8 cellular contexts compared by ENCODE assay signal in genomic region chr9:92764988-92765936, GRCh38. TPM values are rescaled to one million over a fixed set of nuclear protein-coding genes. Genes with fewer than 3 reads are reported as not detected.
DNase-seq lines count a peak whose midpoint lies in the region; ATAC-seq and TF ChIP-seq lines count a peak whose summit lies in the region.

No MANE protein-coding gene starts in this region.

- H3K79me2 ChIP-seq in DND-41 (ENCODE audit: insufficient read depth, low read length): peaks cover 43% of the 10 kb centered on the region

- H2AFZ ChIP-seq in DND-41 (ENCODE audit: low read depth, low read length): peak overlapping the region; percentile 98

- H3K9ac ChIP-seq in DND-41 (ENCODE audit: low read depth, low read length): peak overlapping the region; percentile 99
- H3K9ac ChIP-seq in muscle layer of colon (ENCODE audit: low read length): peak overlapping the region; percentile 71

- no peaks in the 10 kb centered on the region for H3K27me3 Mint-ChIP-seq in activated T-cell treated with anti-CD3 and anti-CD28 coated beads, Interleukin-2, amount 50 U/mL, for 24 hours

- H3K36me3 Mint-ChIP-seq in activated T-cell treated with anti-CD3 and anti-CD28 coated beads, Interleukin-2, amount 50 U/mL, for 24 hours (ENCODE audit: low read depth): peaks cover 8% of the 10 kb centered on the region

- H4K20me1 ChIP-seq in DND-41 (ENCODE audit: insufficient read depth, low read length): peaks cover 35% of the 10 kb centered on the region

- TF ChIP-seq CTCF in DND-41 (IDR thresholded peaks at IDR 0.05; ENCODE audit: borderline replicate concordance, extremely low read depth, low read length, poor library complexity, severe bottlenecking): peak; percentile 95

- H3K4me3 ChIP-seq in DND-41 (ENCODE audit: low read depth in 1 of 2, low read length in 2 of 2) (peak overlapping the region; percentile 75 to 83; a peak in 3 of 4 replicates), esophagus (ENCODE audit: low read depth in 1 of 2, low read length in 2 of 2) (peak overlapping the region; percentile 47 to 77), muscle layer of colon (ENCODE audit: low read depth in 1 of 2, low read length in 2 of 2) (peak overlapping the region; percentile 70 to 75)
- peak overlapping the region; percentile 90 for H3K4me3 ChIP-seq in Jurkat, Clone E6-1 (ENCODE audit: low read length)

- H3K9me3 ChIP-seq in DND-41 (ENCODE audit: insufficient read depth, low read length, severe bottlenecking) (no peaks in the 10 kb centered on the region), esophagus (ENCODE audit: control insufficient read depth in 2 of 2, insufficient read depth in 1 of 2, low read depth in 1 of 2, low read length in 1 of 2) (no peaks in the 10 kb centered on the region), muscle layer of colon (ENCODE audit: low read length) (no peaks in the 10 kb centered on the region)

- H3K27ac Mint-ChIP-seq in activated T-cell treated with anti-CD3 and anti-CD28 coated beads, Interleukin-2, amount 50 U/mL, for 24 hours: peak overlapping the region; percentile 96

- H3K27me3 ChIP-seq in DND-41 (ENCODE audit: insufficient read depth, low read length, poor library complexity) (no peaks in the 10 kb centered on the region), esophagus (ENCODE audit: control insufficient read depth in 1 of 2, insufficient read depth in 2 of 2, low read length in 2 of 2) (no peaks in the 10 kb centered on the region), muscle layer of colon (ENCODE audit: control insufficient read depth in 1 of 2, insufficient read depth in 2 of 2, low read length in 2 of 2) (no peaks in the 10 kb centered on the region)

- H3K27ac ChIP-seq in DND-41 (ENCODE audit: low read length) (peak overlapping the region; percentile 98), esophagus (ENCODE audit: low read depth in 2 of 2, low read length in 1 of 2) (peak overlapping the region; percentile 99 to 100), muscle layer of colon (ENCODE audit: low read depth, low read length) (peak overlapping the region; percentile 87)

- H3K4me1 ChIP-seq in DND-41 (ENCODE audit: insufficient read depth, low read length) (peaks cover 36% of the 10 kb centered on the region), esophagus (ENCODE audit: control insufficient read depth in 2 of 2, insufficient read depth in 2 of 2, low read length in 1 of 2) (peaks cover 12 to 37% of the 10 kb centered on the region in 2 donors), muscle layer of colon (ENCODE audit: insufficient read depth, low read length) (peaks cover 38% of the 10 kb centered on the region)

- ATAC-seq in DND-41 (ENCODE audit: insufficient read depth, low read depth) (peak; percentile 93), GM21717 (IDR thresholded peaks at IDR 0.05; ENCODE audit: unreplicated experiment) (peak; percentile 63)

- no peaks in the 10 kb centered on the region for H3K9me3 Mint-ChIP-seq in activated T-cell treated with anti-CD3 and anti-CD28 coated beads, Interleukin-2, amount 50 U/mL, for 24 hours

- peak overlapping the region; percentile 90 for H3K4me3 Mint-ChIP-seq in activated T-cell treated with anti-CD3 and anti-CD28 coated beads, Interleukin-2, amount 50 U/mL, for 24 hours

- H3K4me1 Mint-ChIP-seq in activated T-cell treated with anti-CD3 and anti-CD28 coated beads, Interleukin-2, amount 50 U/mL, for 24 hours (ENCODE audit: low read depth): peaks cover 48% of the 10 kb centered on the region

- DNase-seq in DND-41 (peak; percentile 97), OCI-M2 (lab: John Stamatoyannopoulos, UW; ENCODE audit: unreplicated experiment) (peak; percentile 72)
- peak; percentile 96 for DNase-seq in Jurkat, Clone E6-1 (ENCODE audit: low read depth, low spot score)
- peak; percentile 98 for DNase-seq in activated T-cell treated with anti-CD3 and anti-CD28 coated beads, Interleukin-2, amount 50 U/mL, for 24 hours
- peak; percentile 93 to 94 for DNase-seq in stimulated activated CD8-positive, alpha-beta memory T cell treated with anti-CD3 and anti-CD28 coated beads, Interleukin-7, amount 100 ng/mL, for 1 hour (ENCODE audit: low read depth in 2 of 2)

- peak overlapping the region; percentile 72 for H3K4me2 ChIP-seq in DND-41 (ENCODE audit: insufficient read depth, low read length)

- no peaks in the 10 kb centered on the region; the same call in 1 of the 2 replicates for H3K36me3 ChIP-seq in DND-41 (ENCODE audit: insufficient read depth, low read length)
- H3K36me3 ChIP-seq in esophagus (ENCODE audit: control insufficient read depth in 2 of 2, insufficient read depth in 2 of 2, low read length in 1 of 2): no peaks in the 10 kb centered on the region
- H3K36me3 ChIP-seq in muscle layer of colon (ENCODE audit: insufficient read depth, low read length): no peaks in the 10 kb centered on the region

- 2% methylated on average over 71 to 75 of the region's 75 CpGs for WGBS in esophagus, 2 donors

RNA-seq across cellular contexts. Expression of gene BICD2, which starts 0.6 kb away (rescaled TPM):
- polyA plus RNA-seq in Jurkat, Clone E6-1 (2012; ENCODE audit: insufficient read depth, insufficient read length): 13.2 TPM
- 10 to 100 TPM; 30.9 to 41.1 TPM for polyA plus RNA-seq in esophagus

Comparison
In these comparisons a context has a peak if more than half of its experiments do, and no peak if none do; other contexts are left out.
1. Peak in every context shown above with its lines: DNase-seq, ATAC-seq, H3K4me3 ChIP-seq and H3K27ac ChIP-seq.